1 cellular context compared by ENCODE assay signal in the genomic region with DNA sequence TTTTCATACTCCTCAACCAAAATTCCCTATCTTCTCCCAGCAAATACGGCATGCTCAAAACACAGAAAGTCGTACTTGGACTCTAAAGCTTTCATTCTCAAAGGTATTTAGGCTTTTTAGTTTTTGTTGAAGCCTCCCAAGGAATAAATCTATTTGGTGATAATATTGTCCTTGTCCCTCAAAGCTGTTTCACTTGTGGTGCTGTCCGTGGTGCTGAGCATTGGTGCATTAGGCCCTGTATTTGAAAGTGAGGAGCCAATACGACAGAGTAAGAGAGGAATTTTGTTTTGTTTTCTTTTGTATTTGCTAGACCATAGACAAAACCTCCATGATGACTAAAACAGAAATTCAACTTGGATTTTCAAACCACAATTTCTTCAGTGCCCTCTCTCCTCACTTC.
TF ChIP-seq lines count a peak whose summit lies in the region.

No MANE protein-coding gene starts in this region.

TF ChIP-seq in HepG2, 621 proteins besides CTCF, POLR2A, EP300 and RAD21 (continued from another document):
- TF ChIP-seq, protein P1, sequence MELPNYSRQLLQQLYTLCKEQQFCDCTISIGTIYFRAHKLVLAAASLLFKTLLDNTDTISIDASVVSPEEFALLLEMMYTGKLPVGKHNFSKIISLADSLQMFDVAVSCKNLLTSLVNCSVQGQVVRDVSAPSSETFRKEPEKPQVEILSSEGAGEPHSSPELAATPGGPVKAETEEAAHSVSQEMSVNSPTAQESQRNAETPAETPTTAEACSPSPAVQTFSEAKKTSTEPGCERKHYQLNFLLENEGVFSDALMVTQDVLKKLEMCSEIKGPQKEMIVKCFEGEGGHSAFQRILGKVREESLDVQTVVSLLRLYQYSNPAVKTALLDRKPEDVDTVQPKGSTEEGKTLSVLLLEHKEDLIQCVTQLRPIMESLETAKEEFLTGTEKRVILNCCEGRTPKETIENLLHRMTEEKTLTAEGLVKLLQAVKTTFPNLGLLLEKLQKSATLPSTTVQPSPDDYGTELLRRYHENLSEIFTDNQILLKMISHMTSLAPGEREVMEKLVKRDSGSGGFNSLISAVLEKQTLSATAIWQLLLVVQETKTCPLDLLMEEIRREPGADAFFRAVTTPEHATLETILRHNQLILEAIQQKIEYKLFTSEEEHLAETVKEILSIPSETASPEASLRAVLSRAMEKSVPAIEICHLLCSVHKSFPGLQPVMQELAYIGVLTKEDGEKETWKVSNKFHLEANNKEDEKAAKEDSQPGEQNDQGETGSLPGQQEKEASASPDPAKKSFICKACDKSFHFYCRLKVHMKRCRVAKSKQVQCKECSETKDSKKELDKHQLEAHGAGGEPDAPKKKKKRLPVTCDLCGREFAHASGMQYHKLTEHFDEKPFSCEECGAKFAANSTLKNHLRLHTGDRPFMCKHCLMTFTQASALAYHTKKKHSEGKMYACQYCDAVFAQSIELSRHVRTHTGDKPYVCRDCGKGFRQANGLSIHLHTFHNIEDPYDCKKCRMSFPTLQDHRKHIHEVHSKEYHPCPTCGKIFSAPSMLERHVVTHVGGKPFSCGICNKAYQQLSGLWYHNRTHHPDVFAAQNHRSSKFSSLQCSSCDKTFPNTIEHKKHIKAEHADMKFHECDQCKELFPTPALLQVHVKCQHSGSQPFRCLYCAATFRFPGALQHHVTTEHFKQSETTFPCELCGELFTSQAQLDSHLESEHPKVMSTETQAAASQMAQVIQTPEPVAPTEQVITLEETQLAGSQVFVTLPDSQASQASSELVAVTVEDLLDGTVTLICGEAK (IDR thresholded peaks at IDR 0.05): no peak
- TF ChIP-seq, protein P1 (CRISPR knock-in tag; IDR thresholded peaks at IDR 0.05): no peak
- TF ChIP-seq, protein P2, sequence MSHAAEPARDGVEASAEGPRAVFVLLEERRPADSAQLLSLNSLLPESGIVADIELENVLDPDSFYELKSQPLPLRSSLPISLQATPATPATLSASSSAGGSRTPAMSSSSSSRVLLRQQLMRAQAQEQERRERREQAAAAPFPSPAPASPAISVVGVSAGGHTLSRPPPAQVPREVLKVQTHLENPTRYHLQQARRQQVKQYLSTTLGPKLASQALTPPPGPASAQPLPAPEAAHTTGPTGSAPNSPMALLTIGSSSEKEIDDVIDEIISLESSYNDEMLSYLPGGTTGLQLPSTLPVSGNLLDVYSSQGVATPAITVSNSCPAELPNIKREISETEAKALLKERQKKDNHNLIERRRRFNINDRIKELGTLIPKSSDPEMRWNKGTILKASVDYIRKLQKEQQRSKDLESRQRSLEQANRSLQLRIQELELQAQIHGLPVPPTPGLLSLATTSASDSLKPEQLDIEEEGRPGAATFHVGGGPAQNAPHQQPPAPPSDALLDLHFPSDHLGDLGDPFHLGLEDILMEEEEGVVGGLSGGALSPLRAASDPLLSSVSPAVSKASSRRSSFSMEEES (CRISPR knock-in tag; IDR thresholded peaks at IDR 0.05): peak; percentile 60; the same call in 1 of the 2 replicates
- TF ChIP-seq, protein P3, sequence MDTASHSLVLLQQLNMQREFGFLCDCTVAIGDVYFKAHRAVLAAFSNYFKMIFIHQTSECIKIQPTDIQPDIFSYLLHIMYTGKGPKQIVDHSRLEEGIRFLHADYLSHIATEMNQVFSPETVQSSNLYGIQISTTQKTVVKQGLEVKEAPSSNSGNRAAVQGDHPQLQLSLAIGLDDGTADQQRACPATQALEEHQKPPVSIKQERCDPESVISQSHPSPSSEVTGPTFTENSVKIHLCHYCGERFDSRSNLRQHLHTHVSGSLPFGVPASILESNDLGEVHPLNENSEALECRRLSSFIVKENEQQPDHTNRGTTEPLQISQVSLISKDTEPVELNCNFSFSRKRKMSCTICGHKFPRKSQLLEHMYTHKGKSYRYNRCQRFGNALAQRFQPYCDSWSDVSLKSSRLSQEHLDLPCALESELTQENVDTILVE (CRISPR knock-in tag; IDR thresholded peaks at IDR 0.05): peak; percentile 56; the same call in 1 of the 2 replicates
- TF ChIP-seq, protein P4, sequence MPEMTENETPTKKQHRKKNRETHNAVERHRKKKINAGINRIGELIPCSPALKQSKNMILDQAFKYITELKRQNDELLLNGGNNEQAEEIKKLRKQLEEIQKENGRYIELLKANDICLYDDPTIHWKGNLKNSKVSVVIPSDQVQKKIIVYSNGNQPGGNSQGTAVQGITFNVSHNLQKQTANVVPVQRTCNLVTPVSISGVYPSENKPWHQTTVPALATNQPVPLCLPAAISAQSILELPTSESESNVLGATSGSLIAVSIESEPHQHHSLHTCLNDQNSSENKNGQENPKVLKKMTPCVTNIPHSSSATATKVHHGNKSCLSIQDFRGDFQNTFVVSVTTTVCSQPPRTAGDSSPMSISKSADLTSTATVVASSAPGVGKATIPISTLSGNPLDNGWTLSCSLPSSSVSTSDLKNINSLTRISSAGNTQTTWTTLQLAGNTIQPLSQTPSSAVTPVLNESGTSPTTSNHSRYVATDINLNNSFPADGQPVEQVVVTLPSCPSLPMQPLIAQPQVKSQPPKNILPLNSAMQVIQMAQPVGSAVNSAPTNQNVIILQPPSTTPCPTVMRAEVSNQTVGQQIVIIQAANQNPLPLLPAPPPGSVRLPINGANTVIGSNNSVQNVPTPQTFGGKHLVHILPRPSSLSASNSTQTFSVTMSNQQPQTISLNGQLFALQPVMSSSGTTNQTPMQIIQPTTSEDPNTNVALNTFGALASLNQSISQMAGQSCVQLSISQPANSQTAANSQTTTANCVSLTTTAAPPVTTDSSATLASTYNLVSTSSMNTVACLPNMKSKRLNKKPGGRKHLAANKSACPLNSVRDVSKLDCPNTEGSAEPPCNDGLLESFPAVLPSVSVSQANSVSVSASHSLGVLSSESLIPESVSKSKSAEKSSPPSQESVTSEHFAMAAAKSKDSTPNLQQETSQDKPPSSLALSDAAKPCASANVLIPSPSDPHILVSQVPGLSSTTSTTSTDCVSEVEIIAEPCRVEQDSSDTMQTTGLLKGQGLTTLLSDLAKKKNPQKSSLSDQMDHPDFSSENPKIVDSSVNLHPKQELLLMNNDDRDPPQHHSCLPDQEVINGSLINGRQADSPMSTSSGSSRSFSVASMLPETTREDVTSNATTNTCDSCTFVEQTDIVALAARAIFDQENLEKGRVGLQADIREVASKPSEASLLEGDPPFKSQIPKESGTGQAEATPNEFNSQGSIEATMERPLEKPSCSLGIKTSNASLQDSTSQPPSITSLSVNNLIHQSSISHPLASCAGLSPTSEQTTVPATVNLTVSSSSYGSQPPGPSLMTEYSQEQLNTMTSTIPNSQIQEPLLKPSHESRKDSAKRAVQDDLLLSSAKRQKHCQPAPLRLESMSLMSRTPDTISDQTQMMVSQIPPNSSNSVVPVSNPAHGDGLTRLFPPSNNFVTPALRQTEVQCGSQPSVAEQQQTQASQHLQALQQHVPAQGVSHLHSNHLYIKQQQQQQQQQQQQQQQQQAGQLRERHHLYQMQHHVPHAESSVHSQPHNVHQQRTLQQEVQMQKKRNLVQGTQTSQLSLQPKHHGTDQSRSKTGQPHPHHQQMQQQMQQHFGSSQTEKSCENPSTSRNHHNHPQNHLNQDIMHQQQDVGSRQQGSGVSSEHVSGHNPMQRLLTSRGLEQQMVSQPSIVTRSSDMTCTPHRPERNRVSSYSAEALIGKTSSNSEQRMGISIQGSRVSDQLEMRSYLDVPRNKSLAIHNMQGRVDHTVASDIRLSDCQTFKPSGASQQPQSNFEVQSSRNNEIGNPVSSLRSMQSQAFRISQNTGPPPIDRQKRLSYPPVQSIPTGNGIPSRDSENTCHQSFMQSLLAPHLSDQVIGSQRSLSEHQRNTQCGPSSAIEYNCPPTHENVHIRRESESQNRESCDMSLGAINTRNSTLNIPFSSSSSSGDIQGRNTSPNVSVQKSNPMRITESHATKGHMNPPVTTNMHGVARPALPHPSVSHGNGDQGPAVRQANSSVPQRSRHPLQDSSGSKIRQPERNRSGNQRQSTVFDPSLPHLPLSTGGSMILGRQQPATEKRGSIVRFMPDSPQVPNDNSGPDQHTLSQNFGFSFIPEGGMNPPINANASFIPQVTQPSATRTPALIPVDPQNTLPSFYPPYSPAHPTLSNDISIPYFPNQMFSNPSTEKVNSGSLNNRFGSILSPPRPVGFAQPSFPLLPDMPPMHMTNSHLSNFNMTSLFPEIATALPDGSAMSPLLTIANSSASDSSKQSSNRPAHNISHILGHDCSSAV (CRISPR knock-in tag; IDR thresholded peaks at IDR 0.05; ENCODE audit: borderline replicate concordance): no peak
- TF ChIP-seq ZNF839 (CRISPR knock-in tag; IDR thresholded peaks at IDR 0.05; ENCODE audit: borderline replicate concordance) (no peak), ZBTB20 (CRISPR knock-in tag; IDR thresholded peaks at IDR 0.05; ENCODE audit: borderline replicate concordance, low read depth) (no peak), MTA3 (CRISPR knock-in tag; IDR thresholded peaks at IDR 0.05) (no peak), EHMT2 (IDR thresholded peaks at IDR 0.05; ENCODE audit: borderline replicate concordance, low read depth, low read length) (peak; percentile 94), ZNF138 (CRISPR knock-in tag; IDR thresholded peaks at IDR 0.05; ENCODE audit: low read depth) (no peak), ATF1 (CRISPR knock-in tag; IDR thresholded peaks at IDR 0.05) (no peak), ZNF780A (CRISPR knock-in tag; IDR thresholded peaks at IDR 0.05) (0 out of 2 replicates have a peak, but pooled peaks have one; percentile 28), ZNF562 (CRISPR knock-in tag; IDR thresholded peaks at IDR 0.05; ENCODE audit: borderline replicate concordance) (no peak), ZFX (CRISPR knock-in tag; IDR thresholded peaks at IDR 0.05; ENCODE audit: low read depth) (no peak), ZNF331 (CRISPR knock-in tag; IDR thresholded peaks at IDR 0.05) (peak; percentile 60; the same call in 1 of the 2 replicates), RXRB (CRISPR knock-in tag; IDR thresholded peaks at IDR 0.05; ENCODE audit: borderline replicate concordance) (0 out of 2 replicates have a peak, but pooled peaks have one; percentile 46), TGIF2 (CRISPR knock-in tag; IDR thresholded peaks at IDR 0.05) (peak; percentile 68; the same call in 1 of the 2 replicates), AKAP8 (CRISPR knock-in tag; IDR thresholded peaks at IDR 0.05) (no peak), SAP130 (CRISPR knock-in tag; IDR thresholded peaks at IDR 0.05; ENCODE audit: low read depth) (no peak), TBP (CRISPR knock-in tag; IDR thresholded peaks at IDR 0.05) (no peak), ZNF749 (CRISPR knock-in tag; IDR thresholded peaks at IDR 0.05; ENCODE audit: borderline replicate concordance) (no peak), YEATS4 (CRISPR knock-in tag; IDR thresholded peaks at IDR 0.05; ENCODE audit: borderline replicate concordance) (no peak), SYNCRIP (IDR thresholded peaks at IDR 0.05; ENCODE audit: insufficient read depth, low read depth, low read length) (no peak)
- TF ChIP-seq, protein P5, sequence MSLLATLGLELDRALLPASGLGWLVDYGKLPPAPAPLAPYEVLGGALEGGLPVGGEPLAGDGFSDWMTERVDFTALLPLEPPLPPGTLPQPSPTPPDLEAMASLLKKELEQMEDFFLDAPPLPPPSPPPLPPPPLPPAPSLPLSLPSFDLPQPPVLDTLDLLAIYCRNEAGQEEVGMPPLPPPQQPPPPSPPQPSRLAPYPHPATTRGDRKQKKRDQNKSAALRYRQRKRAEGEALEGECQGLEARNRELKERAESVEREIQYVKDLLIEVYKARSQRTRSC (CRISPR knock-in tag; IDR thresholded peaks at IDR 0.05; ENCODE audit: low read depth): no peak
- TF ChIP-seq, protein P6, sequence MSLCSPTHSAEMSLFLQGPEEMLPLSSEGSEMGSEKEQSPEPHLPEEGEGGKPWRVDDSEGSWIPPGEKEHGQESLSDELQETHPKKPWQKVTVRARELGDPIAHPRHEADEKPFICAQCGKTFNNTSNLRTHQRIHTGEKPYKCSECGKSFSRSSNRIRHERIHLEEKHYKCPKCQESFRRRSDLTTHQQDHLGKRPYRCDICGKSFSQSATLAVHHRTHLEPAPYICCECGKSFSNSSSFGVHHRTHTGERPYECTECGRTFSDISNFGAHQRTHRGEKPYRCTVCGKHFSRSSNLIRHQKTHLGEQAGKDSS (CRISPR knock-in tag; IDR thresholded peaks at IDR 0.05; ENCODE audit: borderline replicate concordance, low read depth): no peak
TF ChIP-seq in HepG2: peak in this region for 28.
